ENCODE assay signal across 8 cellular contexts in the genomic region with DNA sequence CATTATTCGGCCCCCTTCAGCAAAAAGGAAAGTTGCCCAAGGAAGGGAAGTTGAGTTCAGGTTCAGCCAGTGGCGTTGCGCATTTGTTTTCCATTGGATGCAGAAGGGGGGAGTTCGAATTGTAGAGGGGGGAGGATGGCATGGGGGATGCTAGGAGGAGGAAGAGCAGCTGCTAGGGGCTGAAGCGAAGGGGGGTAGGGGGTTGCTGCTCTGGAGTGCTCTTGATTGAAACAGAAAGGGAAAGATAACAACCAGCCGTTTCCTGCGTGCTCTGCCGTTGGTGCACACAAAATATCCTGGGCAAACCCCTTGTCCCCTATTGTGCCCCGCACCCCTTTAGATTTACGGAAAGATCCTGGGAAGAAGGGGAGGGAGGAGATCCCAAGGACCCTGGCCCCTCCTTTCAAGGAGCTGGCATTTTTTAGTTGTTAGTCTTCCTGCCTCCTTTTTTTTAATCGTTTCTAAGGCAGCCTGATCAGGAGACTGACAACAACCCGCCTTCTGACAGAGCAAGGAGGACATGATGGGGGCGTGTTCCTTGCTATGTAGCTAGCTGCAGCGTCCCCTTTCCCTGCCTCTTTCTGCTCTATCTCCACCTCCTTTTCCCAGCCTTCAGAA. TPM values are rescaled to one million over a fixed set of nuclear protein-coding genes. Genes with fewer than 3 reads are reported as not detected.
DNase-seq lines count a peak whose midpoint lies in the region; ATAC-seq and TF ChIP-seq lines count a peak whose summit lies in the region.

No MANE protein-coding gene starts in this region.

- H3K36me3 ChIP-seq in iPS-15b (ENCODE audit: control insufficient read depth, insufficient read depth, low read length): no peaks in the 10 kb centered on the region

- peaks cover 4% of the 10 kb centered on the region for H3K27me3 ChIP-seq in iPS-15b (ENCODE audit: control insufficient read depth, insufficient read depth, low read length)

- no peak overlapping the region for H3K9ac ChIP-seq in iPS-15b (ENCODE audit: low read depth, low read length)

- H3K4me3 ChIP-seq in astrocyte of the spinal cord (ENCODE audit: low read depth, low read length) (peak overlapping the region; percentile 90), iPS-15b (ENCODE audit: low read depth, low read length) (peak overlapping the region; percentile 89)

- peaks cover 30% of the 10 kb centered on the region for H3K4me1 ChIP-seq in iPS-15b (ENCODE audit: control insufficient read depth, insufficient read depth, low read length)

- no peaks in the 10 kb centered on the region for H3K9me3 ChIP-seq in iPS-15b (ENCODE audit: control insufficient read depth, insufficient read depth, low read length)

- ATAC-seq in sciatic nerve: peak; percentile 56
- no peak for ATAC-seq in GM18517 (IDR thresholded peaks at IDR 0.05; ENCODE audit: unreplicated experiment)

- intact Hi-C loops in sciatic nerve (cut with DNase I): no loop called here

- peak; percentile 56 for DNase-seq in ELF-1 (ENCODE audit: low read depth, low spot score)
- DNase-seq in HUDEP-2 (lab: John Stamatoyannopoulos, UW; ENCODE audit: unreplicated experiment in 76 of 76): peak in 62 of 76 experiments; percentile 3 to 72 (median 37)
- peak; percentile 30 to 61 (median 51) for DNase-seq in T-helper 1 cell
- peak; percentile 80 for DNase-seq in astrocyte of the spinal cord (ENCODE audit: low read depth, low spot score)
- DNase-seq in sciatic nerve (ENCODE audit: low spot score): no peak
- DNase-seq in NCI-H1694 (lab: John Stamatoyannopoulos, UW): no peak

- no peak for TF ChIP-seq CTCF in astrocyte of the spinal cord (IDR thresholded peaks at IDR 0.05; ENCODE audit: low read depth, low read length)

- in situ Hi-C loops in astrocyte of the spinal cord (cut with HindIII; ENCODE audit: low sequenced_read_pairs): no loop called here

RNA-seq across cellular contexts. Expression of a gene that starts 2.1 kb away (rescaled TPM):
- 132 TPM for total RNA-seq in sciatic nerve

RNA-seq across cellular contexts. Expression of a gene that starts 37.0 kb away (rescaled TPM):
- total RNA-seq in sciatic nerve: 117 TPM

Comparison
In these comparisons a context has a peak if more than half of its experiments do, and no peak if none do; other contexts are left out.
1. DNase-seq: peak in ELF-1 (single experiment), HUDEP-2 (62 of 76), T-helper 1 cell (5 of 5) and astrocyte of the spinal cord (single experiment); none in sciatic nerve (single experiment) and NCI-H1694 (single experiment).